Comparison of ENCODE assay signal across 1 cellular context in genomic region chr22:46084943-46085830, GRCh38.
TF ChIP-seq lines count a peak whose summit lies in the region.

No MANE protein-coding gene starts in this region.

TF ChIP-seq in SK-N-SH, 30 proteins besides CTCF, POLR2A, EP300 and RAD21 (continued from another document):
- TF ChIP-seq PBX3 (IDR thresholded peaks at IDR 0.05) = 0 out of 2 replicates have a peak, but pooled peaks have one; percentile 7
- TF ChIP-seq MEF2A (IDR thresholded peaks at IDR 0.05; ENCODE audit: borderline replicate concordance, low read depth) = no peak
- TF ChIP-seq ZBTB33 (IDR thresholded peaks at IDR 0.05; ENCODE audit: borderline replicate concordance, low read depth) = no peak
- peak; percentile 82; the same call in 1 of the 2 replicates for TF ChIP-seq TAF1 (IDR thresholded peaks at IDR 0.05; ENCODE audit: borderline replicate concordance, low read depth, low read length)
- no peak for TF ChIP-seq RFX5 (IDR thresholded peaks at IDR 0.05; ENCODE audit: low read length)
- no peak for TF ChIP-seq USF1 (IDR thresholded peaks at IDR 0.05; ENCODE audit: borderline replicate concordance, low read depth)
- peak; percentile 18; the same call in 1 of the 2 replicates for TF ChIP-seq GATA2 (CRISPR knock-in tag; IDR thresholded peaks at IDR 0.05)
- TF ChIP-seq ELF1 (IDR thresholded peaks at IDR 0.05) = 0 out of 2 replicates have a peak, but pooled peaks have one; percentile 19
